In genomic region chr2:30948857-30949256, GRCh38 we compare ENCODE assay signal across 28 cellular contexts.
"Had no signal": no experiment of that assay in that cellular context is flagged by ENCODE, and none has a peak within 500 bp of the region (broad histone marks: within the 10 kb centered on the region; RNA-seq: fewer than 3 reads in every experiment).

No MANE protein-coding gene starts in this region.

- DNase-seq: activated B cell treated with CpG ODN at 0.5 μM for 24 hours; activated CD4-positive, alpha-beta memory T cell treated with anti-CD3 and anti-CD28 coated beads for 36 hours; activated CD4-positive, alpha-beta T cell treated with anti-CD3 and anti-CD28 coated beads for 4 hours; activated CD4-positive, alpha-beta T cell treated with anti-CD3 and anti-CD28 coated beads, Interleukin-2, amount 10 ng/mL, durations not matched to agents 24 days and 14 days; activated CD4-positive, alpha-beta T cell treated with anti-CD3 and anti-CD28 coated beads, Interleukin-2, amount 50 U/mL, for 1 hour; activated CD4-positive, alpha-beta T cell treated with anti-CD3 and anti-CD28 coated beads, Interleukin-2, amount 50 U/mL, for 4 hours; activated CD4-positive, CD25-positive, alpha-beta regulatory T cell treated with anti-CD3 and anti-CD28 coated beads, Interleukin-2, amount 50 U/mL, for 72 hours; activated CD8-positive, alpha-beta memory T cell treated with anti-CD3 and anti-CD28 coated beads, Interleukin-2, amount 50 U/mL, for 4 hours; activated CD8-positive, alpha-beta T cell treated with anti-CD3 and anti-CD28 coated beads for 36 hours; activated effector memory CD4-positive, alpha-beta T cell treated with Interleukin-2 at 50 U/mL for 16 hours; activated gamma-delta T cell; activated naive CD4-positive, alpha-beta T cell treated with anti-CD3 and anti-CD28 coated beads, Interleukin-2, amount 10 ng/mL, durations not matched to agents 7 days and 5 days; activated naive CD4-positive, alpha-beta T cell treated with Interleukin-2 at 50 U/mL for 16 hours; activated naive CD8-positive, alpha-beta T cell treated with anti-CD3 and anti-CD28 coated beads, Interleukin-2, amount 10 ng/mL, durations not matched to agents 7 days and 5 days; activated naive CD8-positive, alpha-beta T cell treated with anti-CD3 and anti-CD28 coated beads, Interleukin-2, amount 50 U/mL, for 24 hours; activated T-cell treated with anti-CD3 and anti-CD28 coated beads for 4 hours; activated T-cell treated with anti-CD3 and anti-CD28 coated beads, Interleukin-2, amount 50 U/mL, for 1 hour; activated T-cell treated with anti-CD3 and anti-CD28 coated beads, Interleukin-2, amount 50 U/mL, for 4 hours; amygdala; anterior cingulate cortex; central memory CD4-positive, alpha-beta T cell; cerebellar nuclear complex; T-helper 1 cell; T-helper 2 cell; T-helper 9 cell had no signal

- ATAC-seq: activated CD8-positive, alpha-beta T cell treated with anti-CD3 and anti-CD28 coated beads for 36 hours; activated naive CD8-positive, alpha-beta T cell treated with anti-CD3 and anti-CD28 coated beads, Interleukin-2, amount 50 U/mL, for 24 hours; activated T-cell treated with anti-CD3 and anti-CD28 coated beads, Interleukin-2, amount 50 U/mL, for 4 hours had no signal

- H3K9me3 ChIP-seq: ascending aorta, breast epithelium had no signal

- H3K4me3 ChIP-seq: ascending aorta, breast epithelium had no signal

- H3K27me3 ChIP-seq: ascending aorta, breast epithelium had no signal

- H3K4me1 ChIP-seq: ascending aorta, breast epithelium had no signal

- H3K36me3 ChIP-seq: ascending aorta, breast epithelium had no signal

- H3K27ac ChIP-seq: ascending aorta, breast epithelium, VCaP had no signal
